8 cellular contexts compared by ENCODE assay signal in genomic region chr13:113001251-113002140, GRCh38. TPM values are rescaled to one million over a fixed set of nuclear protein-coding genes. Genes with fewer than 3 reads are reported as not detected.
DNase-seq lines count a peak whose midpoint lies in the region; ATAC-seq and TF ChIP-seq lines count a peak whose summit lies in the region.

No MANE protein-coding gene starts in this region.

- DNase-seq in NCI-H2029 (lab: John Stamatoyannopoulos, UW) (peak; percentile 78), NCI-H2029 treated with DMSO at 0.1 percent for 48 hours (lab: John Stamatoyannopoulos, UW) (no peak), SW480 (ENCODE audit: low spot score) (peak; percentile 85), kidney tubule cell (ENCODE audit: low spot score) (peak; percentile 62), testis (peak; percentile 26)
- DNase-seq in activated naive CD4-positive, alpha-beta T cell (lab: John Stamatoyannopoulos, UW): no peak

- no peak for TF ChIP-seq CTCF in testis (IDR thresholded peaks at IDR 0.05)

- 46 to 59% methylated on average over 9 to 49 of the region's 50 CpGs for WGBS in testis, 2 donors

- ATAC-seq in GM18907 (IDR thresholded peaks at IDR 0.05; ENCODE audit: unreplicated experiment): no peak
- no peak for ATAC-seq in GM18873 (IDR thresholded peaks at IDR 0.05; ENCODE audit: low FRiP score, unreplicated experiment)

- intact Hi-C loops in testis (cut with DNase I; ENCODE audit: low total_unique reads): no loop called here

- no peak overlapping the region for H3K4me3 ChIP-seq in testis

- H3K36me3 ChIP-seq in testis (ENCODE audit: low read depth, missing control alignments): no peaks in the 10 kb centered on the region

- no peaks in the 10 kb centered on the region for H3K9me3 ChIP-seq in testis

- no peak for TF ChIP-seq POLR2A in testis (IDR thresholded peaks at IDR 0.05)

- H3K27me3 ChIP-seq in testis: no peaks in the 10 kb centered on the region

- H3K27ac ChIP-seq in testis: no peak overlapping the region

- peaks cover 19% of the 10 kb centered on the region for H3K4me1 ChIP-seq in testis

RNA-seq across cellular contexts. Expression of gene MCF2L, which starts 32.5 kb away (rescaled TPM):
- 10 to 100 TPM; 14.6 to 17.6 TPM for total RNA-seq in testis
- polyA plus RNA-seq in testis (ENCODE audit: insufficient read depth, low read depth, low replicate concordance): 5.0 TPM

Comparison
In these comparisons a context has a peak if more than half of its experiments do, and no peak if none do; other contexts are left out.
1. DNase-seq: peak in NCI-H2029 (single experiment), SW480 (single experiment), kidney tubule cell (single experiment) and testis (single experiment); none in NCI-H2029 treated with DMSO at 0.1 percent for 48 hours (single experiment) and activated naive CD4-positive, alpha-beta T cell (0 of 4).